19 cellular contexts compared by ENCODE assay signal in the genomic region with DNA sequence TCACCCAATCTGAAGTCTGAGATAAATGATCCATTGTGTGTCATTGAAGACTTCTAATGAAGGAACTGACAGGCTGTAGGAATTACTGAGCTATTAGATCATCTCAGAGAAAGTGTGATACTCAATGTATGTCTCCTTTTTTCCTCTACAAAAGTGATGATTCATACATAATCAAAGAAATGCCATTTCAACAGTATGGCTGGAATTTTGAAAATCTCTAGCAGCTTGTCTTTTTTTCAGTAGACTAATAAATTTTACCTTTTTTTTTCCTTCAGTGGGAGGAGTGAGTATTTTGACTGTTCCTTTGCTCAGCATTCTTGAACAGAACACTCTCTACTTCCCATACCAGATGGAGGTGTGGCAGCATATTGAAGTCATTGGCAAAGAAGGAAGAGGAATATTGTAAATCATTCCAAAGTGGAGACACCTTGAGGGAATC.
DNase-seq lines count a peak whose midpoint lies in the region; ATAC-seq, FAIRE-seq and TF ChIP-seq lines count a peak whose summit lies in the region.
"Had no signal": no experiment of that assay in that cellular context is flagged by ENCODE, and none has a peak within 500 bp of the region (broad histone marks: within the 10 kb centered on the region; RNA-seq: fewer than 3 reads in every experiment).

No MANE protein-coding gene starts in this region.

- intact Hi-C loops in Caco-2 (cut with micrococcal nuclease; ENCODE audit: unreplicated experiment) = no loop called here
- intact Hi-C loops in PC-9 (cut with micrococcal nuclease; ENCODE audit: unreplicated experiment) = no loop called here
- intact Hi-C loops in CD4-positive, alpha-beta T cell (cut with DNase I, micrococcal nuclease) = no loop called here
- intact Hi-C loops in kidney (cut with DNase I) = no loop called here

- H2AFZ ChIP-seq in PC-9 = no peak overlapping the region

- H3K4me3 Mint-ChIP-seq in Caco-2 (ENCODE audit: unreplicated experiment) = no peak overlapping the region
- H3K4me3 Mint-ChIP-seq in CD4-positive, alpha-beta T cell = no peak overlapping the region
- H3K4me3 Mint-ChIP-seq: activated CD4-positive, alpha-beta T cell treated with anti-CD3 and anti-CD28 coated beads, Interleukin-2, amount 10 ng/mL, durations not matched to agents 24 days and 14 days; CD8-positive, alpha-beta T cell; stimulated activated effector memory CD8-positive, alpha-beta T cell treated with anti-CD3 and anti-CD28 coated beads, Interleukin-12 subunit alpha, Interleukin-12 subunit beta, amount 100 ng/mL, for 72 hours; T-cell had no signal

- H3K36me3 Mint-ChIP-seq in Caco-2 (ENCODE audit: insufficient read depth, unreplicated experiment) = no peaks in the 10 kb centered on the region
- H3K36me3 Mint-ChIP-seq in CD4-positive, alpha-beta T cell (ENCODE audit: low read depth) = no peaks in the 10 kb centered on the region
- H3K36me3 Mint-ChIP-seq: CD8-positive, alpha-beta T cell; stimulated activated effector memory CD8-positive, alpha-beta T cell treated with anti-CD3 and anti-CD28 coated beads, Interleukin-12 subunit alpha, Interleukin-12 subunit beta, amount 100 ng/mL, for 72 hours; T-cell had no signal

- H3K9me3 ChIP-seq in Caco-2 = no peaks in the 10 kb centered on the region
- H3K9me3 ChIP-seq in PC-9 (ENCODE audit: insufficient read depth, low read depth) = no peaks in the 10 kb centered on the region
- H3K9me3 ChIP-seq in CD4-positive, alpha-beta T cell (ENCODE audit: control insufficient read depth, low read length) = no peaks in the 10 kb centered on the region
- H3K9me3 ChIP-seq in kidney (ENCODE audit: control insufficient read depth in 1 of 2, low read length in 2 of 2) = no peaks in the 10 kb centered on the region
- H3K9me3 ChIP-seq: colonic mucosa had no signal

- H3K4me1 Mint-ChIP-seq in Caco-2 (ENCODE audit: low read depth, unreplicated experiment) = peaks cover 7% of the 10 kb centered on the region
- H3K4me1 Mint-ChIP-seq in CD4-positive, alpha-beta T cell (ENCODE audit: low read depth) = no peaks in the 10 kb centered on the region
- H3K4me1 Mint-ChIP-seq: activated CD4-positive, alpha-beta T cell treated with anti-CD3 and anti-CD28 coated beads, Interleukin-2, amount 10 ng/mL, durations not matched to agents 24 days and 14 days; stimulated activated effector memory CD8-positive, alpha-beta T cell treated with anti-CD3 and anti-CD28 coated beads, Interleukin-12 subunit alpha, Interleukin-12 subunit beta, amount 100 ng/mL, for 72 hours; T-cell had no signal

- no peak overlapping the region for H3K9ac ChIP-seq in kidney (ENCODE audit: low read length in 2 of 2)

- H3K27me3 ChIP-seq in Caco-2 (replicated peaks; ENCODE audit: control insufficient read depth, insufficient read depth, low read length) (no peaks in the 10 kb centered on the region), PC-9 (ENCODE audit: insufficient read depth, low read depth) (no peaks in the 10 kb centered on the region)
- no peaks in the 10 kb centered on the region for H3K27me3 ChIP-seq in CD4-positive, alpha-beta T cell (ENCODE audit: control insufficient read depth, insufficient read depth, low read length)
- H3K27me3 ChIP-seq: colonic mucosa had no signal

- H3K4me3 ChIP-seq in Caco-2 (ENCODE audit: low read depth, low read length) (no peak overlapping the region), PC-9 (no peak overlapping the region), kidney (ENCODE audit: low read length in 2 of 2) (no peak overlapping the region)
- H3K4me3 ChIP-seq: colonic mucosa had no signal

- H3K36me3 ChIP-seq in Caco-2 (ENCODE audit: control insufficient read depth, insufficient read depth, low read length) = no peaks in the 10 kb centered on the region
- no peaks in the 10 kb centered on the region for H3K36me3 ChIP-seq in PC-9 (ENCODE audit: low read depth)
- no peaks in the 10 kb centered on the region for H3K36me3 ChIP-seq in kidney (ENCODE audit: control insufficient read depth in 1 of 2, insufficient read depth in 2 of 2, low read length in 2 of 2)
- H3K36me3 ChIP-seq: colonic mucosa had no signal

- H3K27ac Mint-ChIP-seq in Caco-2 (ENCODE audit: unreplicated experiment) = peak overlapping the region; percentile 43
- no peak overlapping the region for H3K27ac Mint-ChIP-seq in CD4-positive, alpha-beta T cell
- H3K27ac Mint-ChIP-seq: activated CD4-positive, alpha-beta T cell treated with anti-CD3 and anti-CD28 coated beads, Interleukin-2, amount 10 ng/mL, durations not matched to agents 24 days and 14 days; CD8-positive, alpha-beta T cell; stimulated activated effector memory CD8-positive, alpha-beta T cell treated with anti-CD3 and anti-CD28 coated beads, Interleukin-12 subunit alpha, Interleukin-12 subunit beta, amount 100 ng/mL, for 72 hours; T-cell had no signal

- no peaks in the 10 kb centered on the region for H3K79me2 ChIP-seq in PC-9 (ENCODE audit: low read depth)

- no peaks in the 10 kb centered on the region for H3K9me3 Mint-ChIP-seq in Caco-2 (ENCODE audit: unreplicated experiment)
- peaks cover 2% of the 10 kb centered on the region for H3K9me3 Mint-ChIP-seq in CD4-positive, alpha-beta T cell
- H3K9me3 Mint-ChIP-seq: activated CD4-positive, alpha-beta T cell treated with anti-CD3 and anti-CD28 coated beads, Interleukin-2, amount 10 ng/mL, durations not matched to agents 24 days and 14 days had no signal

- no TSS peak for BruUV-seq in Caco-2 (replicated peaks; lab: Mats Ljungman, UMichigan)
- no TSS peak for BruUV-seq in PC-9 (replicated peaks; lab: Mats Ljungman, UMichigan)

- H3K27me3 Mint-ChIP-seq in Caco-2 (ENCODE audit: insufficient read depth, unreplicated experiment) = peaks cover 3% of the 10 kb centered on the region
- no peaks in the 10 kb centered on the region for H3K27me3 Mint-ChIP-seq in CD4-positive, alpha-beta T cell
- H3K27me3 Mint-ChIP-seq: activated CD4-positive, alpha-beta T cell treated with anti-CD3 and anti-CD28 coated beads, Interleukin-2, amount 10 ng/mL, durations not matched to agents 24 days and 14 days; T-cell had no signal

- CTCF ChIA-PET in Caco-2 (lab: Charles Lee) (no interaction called here), PC-9 (lab: Charles Lee) (no interaction called here)
- CTCF ChIA-PET in CD4-positive, alpha-beta T cell (lab: Charles Lee) = no interaction called here

- POLR2A ChIA-PET in Caco-2 (lab: Charles Lee) (no interaction called here), PC-9 (lab: Charles Lee; ENCODE audit: unreplicated experiment) (no interaction called here)
- POLR2A ChIA-PET in CD4-positive, alpha-beta T cell (lab: Charles Lee) = no interaction called here

- H3K27ac ChIP-seq in PC-9 = peak overlapping the region; percentile 21; the same call in 1 of the 2 replicates
- no peak overlapping the region for H3K27ac ChIP-seq in CD4-positive, alpha-beta T cell (ENCODE audit: low read depth, low read length)
- H3K27ac ChIP-seq in kidney (ENCODE audit: low read depth in 2 of 2, low read length in 2 of 2) = no peak overlapping the region
- H3K27ac ChIP-seq: colonic mucosa had no signal

- H3K4me2 ChIP-seq in PC-9 = no peak overlapping the region

- no peak for ATAC-seq in CD4-positive, alpha-beta T cell (ENCODE audit: poor library complexity)
- no peak for ATAC-seq in HG02884 (IDR thresholded peaks at IDR 0.05; ENCODE audit: unreplicated experiment)
- ATAC-seq: CD8-positive, alpha-beta T cell; left ventricle myocardium superior; stimulated activated effector memory CD8-positive, alpha-beta T cell treated with anti-CD3 and anti-CD28 coated beads, Interleukin-12 subunit alpha, Interleukin-12 subunit beta, amount 100 ng/mL, for 72 hours; T-cell had no signal

- no peaks in the 10 kb centered on the region for H4K20me1 ChIP-seq in PC-9 (ENCODE audit: insufficient read depth)

- no peak for TF ChIP-seq CTCF in Caco-2 (IDR thresholded peaks at IDR 0.05; ENCODE audit: insufficient read depth in 1 of 2, low read depth in 1 of 2, low read length in 1 of 2, severe bottlenecking in 1 of 2, unreplicated experiment in 1 of 2)
- no peak for TF ChIP-seq CTCF in PC-9 (conservative IDR thresholded peaks at IDR 0.05)
- no peak for TF ChIP-seq CTCF in CD4-positive, alpha-beta T cell (IDR thresholded peaks at IDR 0.05)
- no peak for TF ChIP-seq CTCF in kidney (IDR thresholded peaks at IDR 0.05; ENCODE audit: borderline replicate concordance, extremely low read depth, insufficient read depth)

- H3F3A ChIP-seq in PC-9 (ENCODE audit: insufficient read depth, low read depth) = no peaks in the 10 kb centered on the region

- H3K4me1 ChIP-seq in Caco-2 (peaks cover 13% of the 10 kb centered on the region), PC-9 (replicated peaks; ENCODE audit: insufficient read depth) (0 out of 2 replicates have a peak, but pooled peaks cover 4% of the 10 kb centered on the region), kidney (ENCODE audit: control insufficient read depth in 1 of 2, insufficient read depth in 1 of 2, low read depth in 1 of 2, low read length in 2 of 2) (no peaks in the 10 kb centered on the region)
- H3K4me1 ChIP-seq: colonic mucosa had no signal

- no peak for FAIRE-seq in kidney (lab: Jason Lieb, UNC)

- no peak for DNase-seq in Caco-2
- DNase-seq in PC-9 = peak; percentile 9 to 35
- DNase-seq in fibroblast of peridontal ligament (ENCODE audit: extremely low read depth) = peak; percentile 53
- peak; percentile 25 for DNase-seq in putamen (ENCODE audit: low spot score)
- no peak for DNase-seq in CD4-positive, alpha-beta T cell
- no peak for DNase-seq in kidney
- DNase-seq in globus pallidus (ENCODE audit: low spot score) = no peak
- DNase-seq: activated CD4-positive, alpha-beta T cell treated with anti-CD3 and anti-CD28 coated beads, Interleukin-2, amount 10 ng/mL, durations not matched to agents 24 days and 14 days; activated effector memory CD4-positive, alpha-beta T cell treated with Interleukin-2 at 50 U/mL for 16 hours; CD8-positive, alpha-beta T cell; colonic mucosa; glutamatergic neuron; left ventricle myocardium superior; NCI-H1694 treated with DMSO at 0.1 percent for 48 hours; NK-92 treated with Interleukin-12 subunit alpha and Interleukin-12 subunit beta, amount 100 ng/mL, for 24 hours; occipital lobe; T-cell had no signal

- no peaks in the 10 kb centered on the region; the same call in 1 of the 2 replicates for H3K9me2 ChIP-seq in PC-9 (ENCODE audit: insufficient read depth)

Comparison
In these comparisons a context has a peak if more than half of its experiments do, and no peak if none do; other contexts are left out.
1. DNase-seq: peak in PC-9 (2 of 2), fibroblast of peridontal ligament (single experiment) and putamen (single experiment); none in Caco-2 (0 of 2), CD4-positive, alpha-beta T cell (0 of 10), kidney (single experiment) and globus pallidus (single experiment).